23 cellular contexts compared by ENCODE assay signal in genomic region chr12:64655141-64655540, GRCh38. TPM values are rescaled to one million over a fixed set of nuclear protein-coding genes. Genes with fewer than 3 reads are reported as not detected.
DNase-seq lines count a peak whose midpoint lies in the region; ATAC-seq, FAIRE-seq and TF ChIP-seq lines count a peak whose summit lies in the region.
"Had no signal": no experiment of that assay in that cellular context is flagged by ENCODE, and none has a peak within 500 bp of the region (broad histone marks: within the 10 kb centered on the region; RNA-seq: fewer than 3 reads in every experiment).

No MANE protein-coding gene starts in this region.

- no peak overlapping the region for H3K4me3 Mint-ChIP-seq in stimulated activated naive CD8-positive, alpha-beta T cell treated with anti-CD3 and anti-CD28 coated beads, Interleukin-15, Interleukin-2, amounts not matched to agents 100 ng/mL and 50 ng/mL, for 24 hours
- no peak overlapping the region for H3K4me3 Mint-ChIP-seq in activated B cell treated with CpG ODN at 0.5 μM for 24 hours
- H3K4me3 Mint-ChIP-seq: activated naive CD8-positive, alpha-beta T cell treated with anti-CD3 and anti-CD28 coated beads, Interleukin-2, amount 10 ng/mL, durations not matched to agents 7 days and 5 days; H9; stimulated activated memory B cell treated with anti-CD40 and anti-IgM and Interleukin-4, amounts not matched to agents 10 μg/mL and 1 μg/mL and 100 μg/mL, for 72 hours had no signal

- POLR2A ChIA-PET in activated B cell treated with CpG ODN at 0.5 μM for 24 hours (lab: Charles Lee) = interaction anchor here (0.6 kb wide), 2 partner anchors 16 to 42 kb away, joined by 3 to 6 read pairs; no protein-coding TSS in a partner anchor
- POLR2A ChIA-PET in HepG2 (lab: Yijun Ruan, JAX) = interaction anchor here (1.3 kb wide), 1 partner anchor 21 kb away, joined by 4 read pairs; no protein-coding TSS in a partner anchor

- no peak for ATAC-seq in stimulated activated naive CD8-positive, alpha-beta T cell treated with anti-CD3 and anti-CD28 coated beads, Interleukin-15, Interleukin-2, amounts not matched to agents 100 U/mL and 50 U/mL, for 24 hours
- ATAC-seq in activated B cell treated with CpG ODN at 0.5 μM for 24 hours (ENCODE audit: low read depth) (no peak), HepG2 (peak; percentile 56), GM18502 (IDR thresholded peaks at IDR 0.05; ENCODE audit: poor library complexity, unreplicated experiment) (no peak)
- ATAC-seq: stimulated activated memory B cell treated with anti-CD40 and anti-IgM and Interleukin-4, amounts not matched to agents 10 μg/mL and 1 μg/mL and 100 μg/mL, for 72 hours; upper lobe of right lung had no signal

- no peak for TF ChIP-seq RAD21 in HepG2 (CRISPR knock-in tag; IDR thresholded peaks at IDR 0.05)

- no peaks in the 10 kb centered on the region for H3K9me3 Mint-ChIP-seq in stimulated activated naive CD8-positive, alpha-beta T cell treated with anti-CD3 and anti-CD28 coated beads, Interleukin-15, Interleukin-2, amounts not matched to agents 100 ng/mL and 50 ng/mL, for 24 hours
- H3K9me3 Mint-ChIP-seq in activated B cell treated with CpG ODN at 0.5 μM for 24 hours = no peaks in the 10 kb centered on the region
- H3K9me3 Mint-ChIP-seq: H9; stimulated activated memory B cell treated with anti-CD40 and anti-IgM and Interleukin-4, amounts not matched to agents 10 μg/mL and 1 μg/mL and 100 μg/mL, for 72 hours had no signal

- H3K27me3 ChIP-seq in HepG2 (ENCODE audit: control insufficient read depth in 1 of 2, insufficient read depth in 2 of 2, low read length in 2 of 2) = no peaks in the 10 kb centered on the region
- H3K27me3 ChIP-seq: dorsolateral prefrontal cortex, right atrium auricular region, SJCRH30, upper lobe of right lung had no signal

- intact Hi-C loops in activated B cell treated with CpG ODN at 0.5 μM for 24 hours (cut with micrococcal nuclease) (no loop called here), HepG2 (cut with micrococcal nuclease; ENCODE audit: unreplicated experiment) (loop anchor here (1.0 to 5.0 kb wide), 3 partner anchors 21 to 43 kb away; partner anchors contain the start of gene RASSF3)

- no peak overlapping the region for H3K4me3 ChIP-seq in HepG2 (replicated peaks in 1 of 3; ENCODE audit: insufficient read depth in 1 of 3, low read depth in 2 of 3, low read length in 3 of 3)
- H3K4me3 ChIP-seq: dorsolateral prefrontal cortex, right atrium auricular region, SJCRH30, upper lobe of right lung had no signal

- no TSS peak for BruUV-seq in HepG2 (replicated peaks; lab: Mats Ljungman, UMichigan)

- peak overlapping the region; percentile 39 for H3K4me2 ChIP-seq in HepG2 (ENCODE audit: low read depth, low read length)

- FAIRE-seq in HepG2 (lab: Jason Lieb, UNC) = peak; percentile 72
- FAIRE-seq: GM19239 had no signal

- H3K9me3 ChIP-seq in HepG2 (ENCODE audit: low read length) = no peaks in the 10 kb centered on the region
- H3K9me3 ChIP-seq: right atrium auricular region, SJCRH30, upper lobe of right lung had no signal

- TF ChIP-seq POLR2A in HepG2 (IDR thresholded peaks at IDR 0.05; ENCODE audit: insufficient read depth in 1 of 2, low read depth in 2 of 2, low read length in 2 of 2) = no peak

- H3K36me3 ChIP-seq in HepG2 (replicated peaks in 1 of 2; ENCODE audit: control insufficient read depth in 1 of 2, insufficient read depth in 2 of 2, low read length in 2 of 2) = no peaks in the 10 kb centered on the region
- H3K36me3 ChIP-seq: right atrium auricular region, SJCRH30, upper lobe of right lung had no signal

- H3K27ac ChIP-seq in HepG2 (ENCODE audit: extremely low read length, insufficient read depth, low read length) = peak overlapping the region; percentile 50
- H3K27ac ChIP-seq: dorsolateral prefrontal cortex, HL-60, SJCRH30, upper lobe of right lung had no signal

- no peak overlapping the region for H3K9ac ChIP-seq in HepG2 (ENCODE audit: insufficient read depth, low read depth, low read length)

- DNase-seq in stimulated activated naive CD8-positive, alpha-beta T cell treated with anti-CD3 and anti-CD28 coated beads, Interleukin-15, Interleukin-2, amounts not matched to agents 100 U/mL and 50 U/mL, for 24 hours = no peak
- DNase-seq in activated B cell treated with CpG ODN at 0.5 μM for 24 hours (no peak), HepG2 (ENCODE audit: low spot score) (peak; percentile 85), T1000 (lab: John Stamatoyannopoulos, UW) (no peak), pons (ENCODE audit: low spot score) (no peak)
- DNase-seq: activated CD4-positive, alpha-beta T cell treated with anti-CD3 and anti-CD28 coated beads for 1 hour; activated CD8-positive, alpha-beta memory T cell treated with anti-CD3 and anti-CD28 coated beads, Interleukin-2, amount 50 U/mL, for 48 hours; activated naive CD8-positive, alpha-beta T cell treated with anti-CD3 and anti-CD28 coated beads, Interleukin-2, amount 10 ng/mL, durations not matched to agents 7 days and 5 days; dorsolateral prefrontal cortex; H9; KG1; NCI-H1105; NCI-H69; nucleus accumbens; SJCRH30; stimulated activated CD4-positive, alpha-beta T cell treated with anti-CD3 and anti-CD28 coated beads, Interleukin-15, amount 100 ng/mL, for 24 hours; upper lobe of right lung had no signal

- H3K4me1 Mint-ChIP-seq in stimulated activated naive CD8-positive, alpha-beta T cell treated with anti-CD3 and anti-CD28 coated beads, Interleukin-15, Interleukin-2, amounts not matched to agents 100 ng/mL and 50 ng/mL, for 24 hours (ENCODE audit: low read depth) = peaks cover 80% of the 10 kb centered on the region
- H3K4me1 Mint-ChIP-seq in activated B cell treated with CpG ODN at 0.5 μM for 24 hours = peaks cover 75% of the 10 kb centered on the region

- CTCF ChIA-PET in activated B cell treated with CpG ODN at 0.5 μM for 24 hours (lab: Charles Lee) = no interaction called here
- CTCF ChIA-PET in HepG2 (lab: Yijun Ruan, JAX; ENCODE audit: low intra/inter-chr PET ratio, low total read pairs) = no interaction called here

- H3K4me1 ChIP-seq in HepG2 (ENCODE audit: insufficient read depth, low read length) = peaks cover 74% of the 10 kb centered on the region
- H3K4me1 ChIP-seq: SJCRH30 had no signal

- H4K20me1 ChIP-seq in HepG2 (ENCODE audit: insufficient read depth, low read length) = 0 out of 2 replicates have a peak, but pooled peaks cover 2% of the 10 kb centered on the region

- TF ChIP-seq CTCF in activated B cell treated with CpG ODN at 0.5 μM for 24 hours (IDR thresholded peaks at IDR 0.05) (no peak), HepG2 (CRISPR knock-in tag; IDR thresholded peaks at IDR 0.05) (no peak)

- peak overlapping the region; percentile 69 for H3K27ac Mint-ChIP-seq in stimulated activated naive CD8-positive, alpha-beta T cell treated with anti-CD3 and anti-CD28 coated beads, Interleukin-15, Interleukin-2, amounts not matched to agents 100 ng/mL and 50 ng/mL, for 24 hours
- H3K27ac Mint-ChIP-seq in activated B cell treated with CpG ODN at 0.5 μM for 24 hours = peak overlapping the region; percentile 71
- H3K27ac Mint-ChIP-seq: activated naive CD8-positive, alpha-beta T cell treated with anti-CD3 and anti-CD28 coated beads, Interleukin-2, amount 10 ng/mL, durations not matched to agents 7 days and 5 days had no signal

- peaks cover 32% of the 10 kb centered on the region for H3K79me2 ChIP-seq in HepG2 (ENCODE audit: insufficient read depth, low read length)

- H3K27me3 Mint-ChIP-seq in stimulated activated naive CD8-positive, alpha-beta T cell treated with anti-CD3 and anti-CD28 coated beads, Interleukin-15, Interleukin-2, amounts not matched to agents 100 ng/mL and 50 ng/mL, for 24 hours = no peaks in the 10 kb centered on the region
- no peaks in the 10 kb centered on the region for H3K27me3 Mint-ChIP-seq in activated B cell treated with CpG ODN at 0.5 μM for 24 hours
- H3K27me3 Mint-ChIP-seq: activated naive CD8-positive, alpha-beta T cell treated with anti-CD3 and anti-CD28 coated beads, Interleukin-2, amount 10 ng/mL, durations not matched to agents 7 days and 5 days; stimulated activated memory B cell treated with anti-CD40 and anti-IgM and Interleukin-4, amounts not matched to agents 10 μg/mL and 1 μg/mL and 100 μg/mL, for 72 hours had no signal

- no peak overlapping the region for H2AFZ ChIP-seq in HepG2 (ENCODE audit: low read length)

- TF ChIP-seq EP300 in HepG2 (IDR thresholded peaks at IDR 0.05; ENCODE audit: low read depth in 2 of 2, low read length in 2 of 2) = peak; percentile 57 to 73; a peak in 2 of 4 replicates
- no peak for TF ChIP-seq EP300 in HepG2 (CRISPR knock-in tag; IDR thresholded peaks at IDR 0.05; ENCODE audit: borderline replicate concordance)

- WGBS in HepG2 (ENCODE audit: low lambda C conversion rate) = 10% methylated on average over 3 of the region's 3 CpGs

- in situ Hi-C loops in HepG2 (cut with HindIII; ENCODE audit: extremely low pct_ligation_motif_present, low pct_unique_long_range_greater_than_20kb) = no loop called here

- peaks cover 25% of the 10 kb centered on the region for H3K36me3 Mint-ChIP-seq in stimulated activated naive CD8-positive, alpha-beta T cell treated with anti-CD3 and anti-CD28 coated beads, Interleukin-15, Interleukin-2, amounts not matched to agents 100 ng/mL and 50 ng/mL, for 24 hours (ENCODE audit: low read depth)
- peaks cover 37% of the 10 kb centered on the region for H3K36me3 Mint-ChIP-seq in activated B cell treated with CpG ODN at 0.5 μM for 24 hours (ENCODE audit: low read depth)

RNA-seq across cellular contexts. Expression of gene RASSF3, which starts 44.8 kb away (rescaled TPM):
- total RNA-seq in activated B cell treated with CpG ODN at 0.5 μM for 24 hours (90.9 and 95.7 TPM in 2 replicates), HepG2 (2016; rRNA removed; fragmentation: Illumina TruSeq; extraction: Trizol) (16.0 and 21.3 TPM in 2 replicates)
- total RNA-seq in HepG2 (2016; cell fraction: cytosol; rRNA removed; fragmentation: Illumina TruSeq; extraction: Trizol; ENCODE audit: low read depth) = 6.2 and 7.7 TPM in 2 replicates
- 13.2 and 20.1 TPM in 2 replicates for total RNA-seq in HepG2 (2016; cell fraction: insoluble cytoplasmic fraction; rRNA removed; fragmentation: Illumina TruSeq; extraction: Trizol)
- 25.5 and 26.0 TPM in 2 replicates for total RNA-seq in HepG2 (2016; cell fraction: membrane; rRNA removed; fragmentation: Illumina TruSeq; extraction: Trizol)
- 9.1 and 10.8 TPM in 2 replicates for total RNA-seq in HepG2 (2016; cell fraction: nucleus; rRNA removed; fragmentation: Illumina TruSeq; extraction: Trizol)
- 15.4 and 15.5 TPM in 2 replicates for polyA plus RNA-seq in HepG2 (2011; rRNA removed)
- 9.8 and 10.9 TPM in 2 replicates for polyA plus RNA-seq in HepG2 (2011; cell fraction: cytosol; rRNA removed)
- polyA plus RNA-seq in HepG2 (2011; cell fraction: nucleus; rRNA removed) = 3.9 and 5.1 TPM in 2 replicates
- polyA plus RNA-seq in HepG2 (2012) = 7.1 and 11.1 TPM in 2 replicates
- 3.6 and 3.9 TPM in 2 replicates for polyA plus RNA-seq in HepG2 (2016; cell fraction: cytosol; fragmentation: Illumina TruSeq; extraction: Trizol; ENCODE audit: low read depth)
- 19.9 and 21.9 TPM in 2 replicates for polyA plus RNA-seq in HepG2 (2016; cell fraction: insoluble cytoplasmic fraction; fragmentation: Illumina TruSeq; extraction: Trizol; ENCODE audit: low read depth)
- polyA plus RNA-seq in HepG2 (2016; cell fraction: membrane; fragmentation: Illumina TruSeq; extraction: Trizol; ENCODE audit: low read depth) = 16.4 and 17.1 TPM in 2 replicates
- polyA plus RNA-seq in HepG2 (2016; cell fraction: nucleus; fragmentation: Illumina TruSeq; extraction: Trizol; ENCODE audit: insufficient read depth, low read depth) = 13.2 and 13.5 TPM in 2 replicates
- polyA minus RNA-seq in HepG2 (2011; rRNA and poly(A)+ RNA removed; ENCODE audit: low replicate concordance) = 37.6 and 54.4 TPM in 2 replicates
- polyA minus RNA-seq in HepG2 (2011; cell fraction: cytosol; rRNA and poly(A)+ RNA removed) = 13.6 and 15.4 TPM in 2 replicates
- polyA minus RNA-seq in HepG2 (2011; cell fraction: nucleus; rRNA and poly(A)+ RNA removed) = 9.4 and 9.9 TPM in 2 replicates
